In the genomic region with DNA sequence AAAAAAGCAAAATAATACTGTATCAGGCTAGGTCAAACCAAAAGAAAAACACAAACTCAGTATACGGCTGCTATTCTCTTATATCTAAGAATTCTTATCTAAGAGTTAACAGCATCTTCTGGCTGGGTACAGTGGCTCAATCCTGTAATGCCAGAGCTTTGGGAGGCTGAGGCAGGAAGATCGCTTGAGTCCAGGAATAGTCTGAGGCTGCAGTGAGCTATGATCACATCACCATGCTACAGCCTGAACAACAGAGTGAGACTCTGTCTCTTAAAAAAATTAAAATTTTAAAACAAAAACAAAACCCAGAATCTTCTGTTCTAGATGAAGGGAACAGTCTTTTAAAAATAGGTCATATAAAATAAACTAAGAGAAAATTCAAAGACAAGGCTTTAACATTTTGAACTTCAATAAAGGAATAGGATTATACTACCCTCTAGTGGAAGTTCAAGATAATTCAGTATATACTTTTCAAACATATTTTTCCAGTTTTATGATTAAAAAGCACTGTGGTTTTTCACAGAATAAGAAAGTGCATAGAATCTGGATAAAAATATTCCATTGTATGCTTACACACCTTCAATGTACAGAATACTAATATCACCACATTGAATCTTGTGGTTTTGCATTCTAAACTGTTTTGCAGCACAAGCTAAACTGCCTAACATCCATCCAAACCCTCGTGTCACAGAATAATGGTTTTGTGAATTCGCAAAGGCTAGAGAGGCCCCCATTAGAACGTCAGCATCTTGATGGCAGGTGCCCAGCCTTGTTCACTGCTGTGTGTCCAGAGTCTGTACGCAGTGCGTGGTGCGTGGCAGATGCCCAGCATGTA, we compare ENCODE assay signal across 8 cellular contexts.
DNase-seq lines count a peak whose midpoint lies in the region; ATAC-seq, FAIRE-seq and TF ChIP-seq lines count a peak whose summit lies in the region.

No MANE protein-coding gene starts in this region.

- no peaks in the 10 kb centered on the region for H3K36me3 Mint-ChIP-seq in nephron (ENCODE audit: low read depth)

- FAIRE-seq in colon (lab: Jason Lieb, UNC): peak; percentile 81

- H3K27ac Mint-ChIP-seq in nephron: peak overlapping the region in 1 of 3 experiments; percentile 43

- H3K27me3 Mint-ChIP-seq in nephron (ENCODE audit: low read depth): no peaks in the 10 kb centered on the region

- H3K9me3 Mint-ChIP-seq in nephron: no peaks in the 10 kb centered on the region

- TF ChIP-seq CTCF in nephron (IDR thresholded peaks at IDR 0.05; ENCODE audit: unreplicated experiment in 3 of 3): peak; percentile 49 to 83 (median 60)

- DNase-seq in NCI-H1092 treated with DMSO at 0.1 percent for 48 hours (lab: John Stamatoyannopoulos, UW) (peak; percentile 0), NCI-H1092 (lab: John Stamatoyannopoulos, UW) (no peak), NCI-H748 (lab: John Stamatoyannopoulos, UW; ENCODE audit: unreplicated experiment) (peak; percentile 28)

- peaks cover 38% of the 10 kb centered on the region for H3K4me1 Mint-ChIP-seq in nephron

- H3K4me3 Mint-ChIP-seq in nephron: no peak overlapping the region

- ATAC-seq in HG02870 (IDR thresholded peaks at IDR 0.05; ENCODE audit: unreplicated experiment): no peak
- no peak for ATAC-seq in GM18867 (IDR thresholded peaks at IDR 0.05; ENCODE audit: unreplicated experiment)
- no peak for ATAC-seq in HG03196 (IDR thresholded peaks at IDR 0.05; ENCODE audit: unreplicated experiment)
